Comparison of ENCODE assay signal across 12 cellular contexts in the genomic region with DNA sequence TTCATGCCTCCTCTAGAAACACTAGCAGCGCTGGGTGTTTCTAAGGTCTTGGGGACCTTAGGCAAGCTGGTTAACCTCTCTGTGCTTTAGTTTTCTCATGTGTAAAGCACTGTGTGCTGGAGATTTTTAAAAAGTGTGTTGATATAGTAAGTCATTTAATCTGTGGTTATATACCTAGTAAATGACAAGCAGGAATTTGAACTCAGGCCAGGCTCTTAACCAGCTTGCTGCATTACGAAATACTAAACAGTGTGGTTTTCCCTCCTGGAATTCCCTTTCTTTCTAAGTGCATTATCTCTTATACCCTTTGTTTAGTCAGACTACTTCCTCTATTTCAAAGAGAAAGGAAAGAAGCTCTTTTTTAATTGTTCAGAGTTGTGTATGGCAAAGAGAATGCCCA. TPM values are rescaled to one million over a fixed set of nuclear protein-coding genes. Genes with fewer than 3 reads are reported as not detected.
DNase-seq lines count a peak whose midpoint lies in the region; ATAC-seq and TF ChIP-seq lines count a peak whose summit lies in the region.
"Had no signal": no experiment of that assay in that cellular context is flagged by ENCODE, and none has a peak within 500 bp of the region (broad histone marks: within the 10 kb centered on the region; RNA-seq: fewer than 3 reads in every experiment).

No MANE protein-coding gene starts in this region.

- H3K36me3 ChIP-seq in SJSA1, result no peaks in the 10 kb centered on the region
- H3K36me3 ChIP-seq in gastrocnemius medialis, result no peaks in the 10 kb centered on the region
- no peaks in the 10 kb centered on the region for H3K36me3 ChIP-seq in H7 (replicated peaks; ENCODE audit: control insufficient read depth, insufficient read depth, low read length)
- H3K36me3 ChIP-seq: right atrium auricular region had no signal

- ATAC-seq in gastrocnemius medialis, result no peak

- H3K4me3 ChIP-seq in SJSA1 (no peak overlapping the region), gastrocnemius medialis (no peak overlapping the region), lower leg skin (ENCODE audit: low read depth, poor library complexity, severe bottlenecking) (no peak overlapping the region), H7 (ENCODE audit: insufficient read depth, low read depth, low read length) (no peak overlapping the region)
- H3K4me3 ChIP-seq: right atrium auricular region had no signal

- in situ Hi-C loops in gastrocnemius medialis (cut with MboI; ENCODE audit: low sequenced_read_pairs in 4 of 4), result loop anchor here in 1 of 4 donors (5.0 kb wide), 1 partner anchor 281 kb away; no protein-coding TSS in a partner anchor

- H3K4me1 ChIP-seq in SJSA1 (replicated peaks), result peaks cover 24% of the 10 kb centered on the region
- H3K4me1 ChIP-seq in gastrocnemius medialis, result peaks cover 50 to 51% of the 10 kb centered on the region in 2 donors

- peak; percentile 53 for DNase-seq in GM04504 (ENCODE audit: low read depth)
- peak; percentile 62 to 81 for DNase-seq in SJSA1 (ENCODE audit: low read depth in 1 of 2, low spot score in 2 of 2)
- peak; percentile 82 for DNase-seq in fibroblast of peridontal ligament (ENCODE audit: extremely low read depth)
- DNase-seq in gastrocnemius medialis, result no peak
- no peak for DNase-seq in lower leg skin (ENCODE audit: low spot score in 2 of 2)
- no peak for DNase-seq in NCI-H1436 (lab: John Stamatoyannopoulos, UW)
- DNase-seq in NCI-H2196 (lab: John Stamatoyannopoulos, UW; ENCODE audit: unreplicated experiment), result no peak
- no peak for DNase-seq in H7
- DNase-seq: activated CD4-positive, alpha-beta memory T cell treated with anti-CD3 and anti-CD28 coated beads, Interleukin-2, amount 10 ng/mL, durations not matched to agents 7 days and 5 days; stimulated activated naive CD4-positive, alpha-beta T cell treated with Interleukin-2 at 50 U/mL for 16 hours had no signal

- H3K27me3 ChIP-seq in SJSA1 (replicated peaks) (no peaks in the 10 kb centered on the region), gastrocnemius medialis (no peaks in the 10 kb centered on the region), H7 (ENCODE audit: control insufficient read depth, insufficient read depth, low read length) (no peaks in the 10 kb centered on the region)
- H3K27me3 ChIP-seq: right atrium auricular region had no signal

- TF ChIP-seq CTCF in gastrocnemius medialis (IDR thresholded peaks at IDR 0.05 in 4 of 5, conservative IDR thresholded peaks at IDR 0.05 in 1 of 5) (no peak), lower leg skin (IDR thresholded peaks at IDR 0.05) (no peak)

- intact Hi-C loops in gastrocnemius medialis (cut with DNase I; ENCODE audit: low total_unique reads) (loop anchor here (5.0 kb wide), 1 partner anchor 206 kb away; no protein-coding TSS in a partner anchor), lower leg skin (cut with DNase I; ENCODE audit: low total_unique reads) (loop anchor here (10.0 kb wide), 1 partner anchor 284 kb away; no protein-coding TSS in a partner anchor)

- TF ChIP-seq POLR2A in gastrocnemius medialis (IDR thresholded peaks at IDR 0.05) (no peak), lower leg skin (IDR thresholded peaks at IDR 0.05) (no peak)

- H3K9me3 ChIP-seq in SJSA1 (replicated peaks), result no peaks in the 10 kb centered on the region
- no peaks in the 10 kb centered on the region for H3K9me3 ChIP-seq in gastrocnemius medialis
- H3K9me3 ChIP-seq: right atrium auricular region had no signal

- WGBS in lower leg skin, 2 donors, result 52 to 53% methylated on average over 2 of the region's 2 CpGs

- no peak overlapping the region for H3K27ac ChIP-seq in SJSA1
- H3K27ac ChIP-seq in gastrocnemius medialis, result peak overlapping the region; percentile 14 to 48 (median 38)
- H3K27ac ChIP-seq: KMS-11, right atrium auricular region had no signal

RNA-seq across cellular contexts. Expression of gene NEO1, which starts 26.5 kb away (rescaled TPM):
- 20.7 and 28.3 TPM in 2 replicates for total RNA-seq in SJSA1 (2014; rRNA removed; shearing (Covaris generic))
- 10 to 100 TPM; 13.8 to 32.0 (median 20.3) TPM for total RNA-seq in gastrocnemius medialis
- 100 to 1,000 TPM in 1 of 4 donors, 10 to 100 TPM in 3; 60.0 to 102 (median 80.9) TPM for total RNA-seq in lower leg skin
- 26.8 and 28.9 TPM in 2 replicates for total RNA-seq in H7 (2014; rRNA removed; shearing (Covaris generic))

Comparison
In these comparisons a context has a peak if more than half of its experiments do, and no peak if none do; other contexts are left out.
1. DNase-seq: peak in GM04504 (single experiment), SJSA1 (2 of 2) and fibroblast of peridontal ligament (single experiment); none in gastrocnemius medialis (0 of 2), lower leg skin (0 of 2), NCI-H1436 (single experiment), NCI-H2196 (single experiment) and H7 (single experiment).